ENCODE assay signal across 7 cellular contexts in genomic region chr9:107137495-107138202, GRCh38.
DNase-seq lines count a peak whose midpoint lies in the region; ATAC-seq and TF ChIP-seq lines count a peak whose summit lies in the region.

No MANE protein-coding gene starts in this region.

- H3K79me2 ChIP-seq in DOHH2 (ENCODE audit: control insufficient read depth, low read length) (no peaks in the 10 kb centered on the region), fibroblast of lung (ENCODE audit: control insufficient read depth, insufficient read depth, low read length) (no peaks in the 10 kb centered on the region), smooth muscle cell (ENCODE audit: low read depth) (no peaks in the 10 kb centered on the region)

- in situ Hi-C loops in Panc1 (cut with HindIII; ENCODE audit: low pct_unique_long_range_greater_than_20kb, low sequenced_read_pairs) = no loop called here

- 73% methylated on average over 9 of the region's 9 CpGs for WGBS in smooth muscle cell (ENCODE audit: low lambda C conversion rate)

- H2AFZ ChIP-seq in fibroblast of lung (ENCODE audit: low read length) = no peak overlapping the region
- no peak overlapping the region for H2AFZ ChIP-seq in smooth muscle cell (ENCODE audit: low read depth)

- H3K4me2 ChIP-seq in DOHH2 (ENCODE audit: low read length) = no peak overlapping the region
- H3K4me2 ChIP-seq in fibroblast of lung (ENCODE audit: extremely low read depth, insufficient read depth, low read length) = no peak overlapping the region
- H3K4me2 ChIP-seq in smooth muscle cell = no peak overlapping the region

- ATAC-seq in GM21526 (IDR thresholded peaks at IDR 0.05; ENCODE audit: low FRiP score, unreplicated experiment) = peak; percentile 63
- no peak for ATAC-seq in Panc1
- ATAC-seq in GM19463 (IDR thresholded peaks at IDR 0.05; ENCODE audit: unreplicated experiment) = no peak

- no peak overlapping the region for H3K9ac ChIP-seq in fibroblast of lung (ENCODE audit: insufficient read depth, low read length)
- no peak overlapping the region for H3K9ac ChIP-seq in smooth muscle cell (ENCODE audit: low read depth)

- DNase-seq in Panc1 (ENCODE audit: low read depth, low spot score) (no peak), fibroblast of lung (ENCODE audit: low read depth in 2 of 2) (peak in 1 of 2 donors; percentile 54), smooth muscle cell (lab: John Stamatoyannopoulos, UW; ENCODE audit: unreplicated experiment) (no peak), NCI-H128 (lab: John Stamatoyannopoulos, UW; ENCODE audit: unreplicated experiment) (no peak)

- H3K4me1 ChIP-seq in DOHH2 (ENCODE audit: control insufficient read depth, low read length) (no peaks in the 10 kb centered on the region), Panc1 (ENCODE audit: control insufficient read depth, insufficient read depth, low read length) (no peaks in the 10 kb centered on the region), fibroblast of lung (ENCODE audit: control insufficient read depth, extremely low read depth, insufficient read depth, low read length) (no peaks in the 10 kb centered on the region), smooth muscle cell (ENCODE audit: low read depth) (no peaks in the 10 kb centered on the region)

- H3K27me3 ChIP-seq in DOHH2 (ENCODE audit: control insufficient read depth, low read length) = no peaks in the 10 kb centered on the region
- H3K27me3 ChIP-seq in Panc1 (ENCODE audit: control insufficient read depth, insufficient read depth, low read length) = no peaks in the 10 kb centered on the region; the same call in 1 of the 2 replicates
- peaks cover 10% of the 10 kb centered on the region for H3K27me3 ChIP-seq in fibroblast of lung (ENCODE audit: control insufficient read depth, insufficient read depth, low read length)
- H3K27me3 ChIP-seq in smooth muscle cell (ENCODE audit: low read depth) = no peaks in the 10 kb centered on the region

- H4K20me1 ChIP-seq in DOHH2 (ENCODE audit: control insufficient read depth, insufficient read depth, low read depth, low read length) (no peaks in the 10 kb centered on the region), fibroblast of lung (ENCODE audit: control insufficient read depth, extremely low read depth, insufficient read depth, low read length) (no peaks in the 10 kb centered on the region), smooth muscle cell (ENCODE audit: low read depth) (no peaks in the 10 kb centered on the region)

- no peaks in the 10 kb centered on the region for H3K9me2 ChIP-seq in DOHH2 (replicated peaks; ENCODE audit: control insufficient read depth, low read length)

- H3K27ac ChIP-seq in DOHH2 (ENCODE audit: low read depth, low read length) (no peak overlapping the region), Panc1 (ENCODE audit: low read length) (no peak overlapping the region), fibroblast of lung (ENCODE audit: insufficient read depth, low read length) (no peak overlapping the region), smooth muscle cell (ENCODE audit: low read depth) (no peak overlapping the region)

- no TSS peak for BruUV-seq in Panc1 (replicated peaks; lab: Mats Ljungman, UMichigan)

- H3K9me3 ChIP-seq in DOHH2 (ENCODE audit: control insufficient read depth, insufficient read depth, low read length) (no peaks in the 10 kb centered on the region), Panc1 (ENCODE audit: control insufficient read depth, insufficient read depth, low read depth, low read length) (no peaks in the 10 kb centered on the region), fibroblast of lung (ENCODE audit: control insufficient read depth, insufficient read depth, low read depth, low read length) (no peaks in the 10 kb centered on the region), smooth muscle cell (replicated peaks; ENCODE audit: low read depth) (no peaks in the 10 kb centered on the region)

- H3K4me3 ChIP-seq in DOHH2 (ENCODE audit: low read length) (no peak overlapping the region), Panc1 (ENCODE audit: low read depth in 2 of 2, low read length in 2 of 2) (no peak overlapping the region), fibroblast of lung (replicated peaks in 1 of 4; ENCODE audit: control extremely low read depth in 1 of 4, insufficient read depth in 1 of 4, low read depth in 3 of 4, low read length in 4 of 4) (no peak overlapping the region), smooth muscle cell (no peak overlapping the region)

- CTCF ChIA-PET in Panc1 (lab: Charles Lee) = no interaction called here

- H3F3A ChIP-seq in DOHH2 (ENCODE audit: control insufficient read depth, insufficient read depth) = no peaks in the 10 kb centered on the region
- H3F3A ChIP-seq in smooth muscle cell (ENCODE audit: low read depth) = no peaks in the 10 kb centered on the region

- peak; percentile 77 for TF ChIP-seq CTCF in DOHH2 (IDR thresholded peaks at IDR 0.05; ENCODE audit: low read depth, low read length, poor library complexity, severe bottlenecking)
- peak; percentile 71 for TF ChIP-seq CTCF in Panc1 (IDR thresholded peaks at IDR 0.05)
- peak; percentile 77 to 78 for TF ChIP-seq CTCF in fibroblast of lung (conservative IDR thresholded peaks at IDR 0.05 in 1 of 2, IDR thresholded peaks at IDR 0.05 in 1 of 2; ENCODE audit: low read depth in 1 of 2, low read length in 2 of 2)
- peak; percentile 70 for TF ChIP-seq CTCF in smooth muscle cell (IDR thresholded peaks at IDR 0.05; ENCODE audit: borderline replicate concordance, insufficient read depth, poor library complexity, severe bottlenecking)

- POLR2A ChIA-PET in Panc1 (lab: Charles Lee) = no interaction called here

- intact Hi-C loops in Panc1 (cut with micrococcal nuclease; ENCODE audit: unreplicated experiment) = no loop called here

- H3K36me3 ChIP-seq in DOHH2 (ENCODE audit: control insufficient read depth, low read length) = no peaks in the 10 kb centered on the region
- no peaks in the 10 kb centered on the region for H3K36me3 ChIP-seq in Panc1 (ENCODE audit: control insufficient read depth, insufficient read depth, low read length)
- no peaks in the 10 kb centered on the region for H3K36me3 ChIP-seq in fibroblast of lung (ENCODE audit: control insufficient read depth, insufficient read depth, low read length)
- no peaks in the 10 kb centered on the region for H3K36me3 ChIP-seq in smooth muscle cell (ENCODE audit: low read depth)
